14 cellular contexts compared by ENCODE assay signal in the genomic region with DNA sequence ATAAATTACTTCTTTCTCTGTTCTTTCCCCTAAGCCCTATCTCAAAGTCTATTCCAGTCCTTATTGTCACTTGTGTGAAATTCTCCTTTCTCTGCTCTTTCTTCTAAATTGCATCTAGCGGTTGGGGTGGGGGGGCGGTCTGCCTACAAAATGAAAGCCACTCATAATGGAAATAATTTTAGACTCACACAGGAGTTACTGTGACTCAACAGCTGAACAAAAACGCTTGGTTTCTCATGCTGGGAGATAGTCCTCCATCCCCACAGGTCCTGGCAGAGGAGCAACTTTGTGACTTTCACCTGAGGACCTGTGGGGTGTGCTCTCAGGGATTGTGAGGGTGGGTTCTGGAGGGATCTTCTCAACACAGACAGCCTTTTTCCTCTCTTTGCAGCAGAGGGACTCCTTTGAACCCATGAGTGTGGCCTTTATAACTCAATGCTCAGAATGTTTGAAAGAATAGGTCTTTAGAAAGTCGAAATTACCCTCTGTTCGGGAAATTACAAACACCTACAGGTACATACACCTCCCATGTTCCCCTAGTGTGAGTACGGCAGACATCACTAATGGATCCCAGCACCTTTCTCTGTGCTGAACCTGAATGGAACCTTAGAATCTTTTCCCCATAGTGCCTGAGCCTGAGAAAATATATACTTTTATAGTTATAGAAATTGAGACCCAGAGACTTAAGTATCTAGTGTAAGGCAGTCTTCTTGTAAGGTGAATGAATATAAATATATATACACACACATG.
DNase-seq lines count a peak whose midpoint lies in the region; ATAC-seq, FAIRE-seq and TF ChIP-seq lines count a peak whose summit lies in the region.
"Had no signal": no experiment of that assay in that cellular context is flagged by ENCODE, and none has a peak within 500 bp of the region (broad histone marks: within the 10 kb centered on the region; RNA-seq: fewer than 3 reads in every experiment).

No MANE protein-coding gene starts in this region.

- DNase-seq in activated effector memory CD4-positive, alpha-beta T cell treated with anti-CD3 and anti-CD28 coated beads, Interleukin-2, amount 50 U/mL, for 16 hours: peak; percentile 74
- DNase-seq in activated effector memory CD4-positive, alpha-beta T cell treated with Interleukin-2 at 50 U/mL for 16 hours: no peak
- DNase-seq in activated CD4-positive, alpha-beta T cell treated with anti-CD3 and anti-CD28 coated beads, Interleukin-2, amount 50 U/mL, for 1 hour: peak; percentile 12
- DNase-seq in kidney (no peak), adrenal gland (no peak)
- DNase-seq: DMS53, foreskin keratinocyte, H9, islet precursor cell, NCI-H524 treated with DMSO at 0.1 percent for 48 hours, right lobe of liver had no signal

- H3K4me1 ChIP-seq in kidney (ENCODE audit: control insufficient read depth in 1 of 2, insufficient read depth in 1 of 2, low read depth in 1 of 2, low read length in 2 of 2): peaks cover 0 to 2% of the 10 kb centered on the region in 2 donors
- peaks cover 0 to 5% of the 10 kb centered on the region in 2 donors for H3K4me1 ChIP-seq in adrenal gland (replicated peaks in 1 of 2)
- H3K4me1 ChIP-seq: foreskin keratinocyte, right lobe of liver had no signal

- H3K27me3 Mint-ChIP-seq in dendritic cell treated with granulocyte-macrophage colony-stimulating factor and Interleukin-4, amounts not matched to agents 40 ng/mL and 50 ng/mL, for 4 days: no peaks in the 10 kb centered on the region
- no peaks in the 10 kb centered on the region for H3K27me3 Mint-ChIP-seq in stimulated activated memory B cell treated with anti-CD40 and anti-IgM and Interleukin-4, amounts not matched to agents 10 μg/mL and 1 μg/mL and 100 μg/mL, for 72 hours

- H3K27me3 ChIP-seq in adrenal gland: no peaks in the 10 kb centered on the region
- H3K27me3 ChIP-seq: foreskin keratinocyte, right lobe of liver had no signal

- peaks cover 56% of the 10 kb centered on the region for H3K36me3 Mint-ChIP-seq in dendritic cell treated with granulocyte-macrophage colony-stimulating factor and Interleukin-4, amounts not matched to agents 40 ng/mL and 50 ng/mL, for 4 days (ENCODE audit: low read depth)
- peaks cover 49% of the 10 kb centered on the region for H3K36me3 Mint-ChIP-seq in stimulated activated memory B cell treated with anti-CD40 and anti-IgM and Interleukin-4, amounts not matched to agents 10 μg/mL and 1 μg/mL and 100 μg/mL, for 72 hours

- H3K4me3 ChIP-seq in kidney (ENCODE audit: low read length in 2 of 2): no peak overlapping the region
- no peak overlapping the region for H3K4me3 ChIP-seq in adrenal gland
- H3K4me3 ChIP-seq: right lobe of liver had no signal

- intact Hi-C loops in dendritic cell treated with granulocyte-macrophage colony-stimulating factor and Interleukin-4, amounts not matched to agents 40 ng/mL and 50 ng/mL, for 4 days (cut with micrococcal nuclease): no loop called here
- intact Hi-C loops in kidney (cut with DNase I) (no loop called here), adrenal gland (cut with DNase I) (no loop called here)

- H3K36me3 ChIP-seq in kidney (ENCODE audit: control insufficient read depth in 1 of 2, insufficient read depth in 2 of 2, low read length in 2 of 2): no peaks in the 10 kb centered on the region
- H3K36me3 ChIP-seq in adrenal gland (replicated peaks in 1 of 2): no peaks in the 10 kb centered on the region
- H3K36me3 ChIP-seq: right lobe of liver had no signal

- peaks cover 0 to 4% of the 10 kb centered on the region in 2 donors for H3K9me3 ChIP-seq in kidney (ENCODE audit: control insufficient read depth in 1 of 2, low read length in 2 of 2)
- no peaks in the 10 kb centered on the region for H3K9me3 ChIP-seq in adrenal gland (replicated peaks in 1 of 3)
- H3K9me3 ChIP-seq: right lobe of liver had no signal

- 92 to 96% (median 93%) methylated on average over 6 of the region's 6 CpGs for WGBS in adrenal gland, 4 donors

- H3K27ac ChIP-seq in kidney (ENCODE audit: low read depth in 2 of 2, low read length in 2 of 2) (no peak overlapping the region), adrenal gland (peak overlapping the region in 1 of 5 donors; percentile 9)
- H3K27ac ChIP-seq: foreskin keratinocyte, right lobe of liver had no signal

- no peak for FAIRE-seq in kidney (lab: Jason Lieb, UNC)

- TF ChIP-seq CTCF in kidney (IDR thresholded peaks at IDR 0.05; ENCODE audit: borderline replicate concordance, extremely low read depth, insufficient read depth) (no peak), adrenal gland (IDR thresholded peaks at IDR 0.05) (no peak)

- no peak for TF ChIP-seq POLR2A in adrenal gland (IDR thresholded peaks at IDR 0.05)

- H3K27ac Mint-ChIP-seq in dendritic cell treated with granulocyte-macrophage colony-stimulating factor and Interleukin-4, amounts not matched to agents 40 ng/mL and 50 ng/mL, for 4 days: peak overlapping the region; percentile 51
- peak overlapping the region; percentile 37 for H3K27ac Mint-ChIP-seq in stimulated activated memory B cell treated with anti-CD40 and anti-IgM and Interleukin-4, amounts not matched to agents 10 μg/mL and 1 μg/mL and 100 μg/mL, for 72 hours

- no peak overlapping the region for H3K9ac ChIP-seq in kidney (ENCODE audit: low read length in 2 of 2)

- no peak overlapping the region for H3K4me3 Mint-ChIP-seq in dendritic cell treated with granulocyte-macrophage colony-stimulating factor and Interleukin-4, amounts not matched to agents 40 ng/mL and 50 ng/mL, for 4 days
- no peak overlapping the region for H3K4me3 Mint-ChIP-seq in stimulated activated memory B cell treated with anti-CD40 and anti-IgM and Interleukin-4, amounts not matched to agents 10 μg/mL and 1 μg/mL and 100 μg/mL, for 72 hours
- H3K4me3 Mint-ChIP-seq: H9 had no signal

- no peak for ATAC-seq in stimulated activated memory B cell treated with anti-CD40 and anti-IgM and Interleukin-4, amounts not matched to agents 10 μg/mL and 1 μg/mL and 100 μg/mL, for 72 hours
- no peak for ATAC-seq in HG03571 (IDR thresholded peaks at IDR 0.05; ENCODE audit: unreplicated experiment)
- ATAC-seq: foreskin keratinocyte, right lobe of liver had no signal

- H3K9me3 Mint-ChIP-seq in dendritic cell treated with granulocyte-macrophage colony-stimulating factor and Interleukin-4, amounts not matched to agents 40 ng/mL and 50 ng/mL, for 4 days: peaks cover 6% of the 10 kb centered on the region
- H3K9me3 Mint-ChIP-seq in stimulated activated memory B cell treated with anti-CD40 and anti-IgM and Interleukin-4, amounts not matched to agents 10 μg/mL and 1 μg/mL and 100 μg/mL, for 72 hours: peaks cover 11% of the 10 kb centered on the region

- H3K4me1 Mint-ChIP-seq in dendritic cell treated with granulocyte-macrophage colony-stimulating factor and Interleukin-4, amounts not matched to agents 40 ng/mL and 50 ng/mL, for 4 days (ENCODE audit: low read depth): peaks cover 74% of the 10 kb centered on the region
- peaks cover 75% of the 10 kb centered on the region for H3K4me1 Mint-ChIP-seq in stimulated activated memory B cell treated with anti-CD40 and anti-IgM and Interleukin-4, amounts not matched to agents 10 μg/mL and 1 μg/mL and 100 μg/mL, for 72 hours

Comparison
In these comparisons a context has a peak if more than half of its experiments do, and no peak if none do; other contexts are left out.
1. DNase-seq: peak in activated effector memory CD4-positive, alpha-beta T cell treated with anti-CD3 and anti-CD28 coated beads, Interleukin-2, amount 50 U/mL, for 16 hours (single experiment) and activated CD4-positive, alpha-beta T cell treated with anti-CD3 and anti-CD28 coated beads, Interleukin-2, amount 50 U/mL, for 1 hour (single experiment); none in activated effector memory CD4-positive, alpha-beta T cell treated with Interleukin-2 at 50 U/mL for 16 hours (single experiment), kidney (single experiment) and adrenal gland (0 of 7).